22 cellular contexts compared by ENCODE assay signal in the genomic region with DNA sequence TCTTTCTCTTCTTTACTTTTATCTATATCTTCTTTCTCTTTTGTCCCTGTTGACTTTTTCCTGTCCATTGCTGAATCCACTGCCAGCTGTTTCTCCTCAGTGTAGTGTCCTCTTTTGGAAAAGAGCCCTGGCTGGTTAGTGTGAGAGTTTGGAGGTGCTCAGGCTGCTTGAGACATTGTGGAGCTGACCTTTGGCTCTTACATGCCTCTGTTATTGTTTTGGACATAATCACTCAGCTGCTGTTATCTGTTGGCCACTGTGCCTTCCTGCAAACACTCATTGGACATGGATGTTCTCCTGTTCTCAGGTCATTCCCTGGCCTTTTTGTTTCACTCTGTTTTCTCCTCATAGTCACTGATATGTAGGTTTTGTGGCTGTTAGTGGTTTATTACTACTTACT.
A peak's percentile ranks its signal among the peaks of the same experiment; 100 is the strongest.
DNase-seq lines count a peak whose midpoint lies in the region; ATAC-seq and TF ChIP-seq lines count a peak whose summit lies in the region.
"Had no signal": no experiment of that assay in that cellular context is flagged by ENCODE, and none has a peak within 500 bp of the region (broad histone marks: within the 10 kb centered on the region; RNA-seq: fewer than 3 reads in every experiment).

No MANE protein-coding gene starts in this region.

- TF ChIP-seq CTCF in endothelial cell (IDR thresholded peaks at IDR 0.05; ENCODE audit: unreplicated experiment): no peak

- CTCF ChIA-PET in activated CD8-positive, alpha-beta memory T cell treated with anti-CD3 and anti-CD28 coated beads, Interleukin-2, amount 10 ng/mL, durations not matched to agents 7 days and 5 days (lab: Charles Lee): no interaction called here

- no peaks in the 10 kb centered on the region for H3K27me3 Mint-ChIP-seq in activated CD8-positive, alpha-beta memory T cell treated with anti-CD3 and anti-CD28 coated beads, Interleukin-2, amount 10 ng/mL, durations not matched to agents 7 days and 5 days
- H3K27me3 Mint-ChIP-seq in endothelial cell (ENCODE audit: unreplicated experiment): no peaks in the 10 kb centered on the region
- H3K27me3 Mint-ChIP-seq: brain; CD4-positive, alpha-beta T cell had no signal

- H3K9me3 Mint-ChIP-seq in activated CD8-positive, alpha-beta memory T cell treated with anti-CD3 and anti-CD28 coated beads, Interleukin-2, amount 10 ng/mL, durations not matched to agents 7 days and 5 days (ENCODE audit: low read depth): no peaks in the 10 kb centered on the region
- H3K9me3 Mint-ChIP-seq in endothelial cell (ENCODE audit: unreplicated experiment): no peaks in the 10 kb centered on the region
- H3K9me3 Mint-ChIP-seq: CD4-positive, alpha-beta T cell had no signal

- H3K4me3 Mint-ChIP-seq in activated CD8-positive, alpha-beta memory T cell treated with anti-CD3 and anti-CD28 coated beads, Interleukin-2, amount 10 ng/mL, durations not matched to agents 7 days and 5 days: peak overlapping the region; percentile 22
- no peak overlapping the region for H3K4me3 Mint-ChIP-seq in endothelial cell (ENCODE audit: unreplicated experiment)
- H3K4me3 Mint-ChIP-seq: brain; CD4-positive, alpha-beta T cell; naive thymus-derived CD4-positive, alpha-beta T cell had no signal

- ATAC-seq in activated CD8-positive, alpha-beta memory T cell treated with anti-CD3 and anti-CD28 coated beads, Interleukin-2, amount 10 ng/mL, durations not matched to agents 7 days and 5 days: no peak
- no peak for ATAC-seq in HG03045 (IDR thresholded peaks at IDR 0.05; ENCODE audit: unreplicated experiment)
- no peak for ATAC-seq in HG02852 (IDR thresholded peaks at IDR 0.05; ENCODE audit: unreplicated experiment)
- ATAC-seq: gastrocnemius medialis; K562; left cardiac atrium; naive thymus-derived CD4-positive, alpha-beta T cell had no signal

- no peaks in the 10 kb centered on the region for H3K36me3 Mint-ChIP-seq in activated CD8-positive, alpha-beta memory T cell treated with anti-CD3 and anti-CD28 coated beads, Interleukin-2, amount 10 ng/mL, durations not matched to agents 7 days and 5 days
- H3K36me3 Mint-ChIP-seq in endothelial cell (ENCODE audit: low read depth, unreplicated experiment): no peaks in the 10 kb centered on the region
- H3K36me3 Mint-ChIP-seq: brain; naive thymus-derived CD4-positive, alpha-beta T cell had no signal

- no peaks in the 10 kb centered on the region for H3K4me1 Mint-ChIP-seq in activated CD8-positive, alpha-beta memory T cell treated with anti-CD3 and anti-CD28 coated beads, Interleukin-2, amount 10 ng/mL, durations not matched to agents 7 days and 5 days
- peaks cover 6% of the 10 kb centered on the region for H3K4me1 Mint-ChIP-seq in endothelial cell (ENCODE audit: unreplicated experiment)

- no peak overlapping the region for H3K27ac Mint-ChIP-seq in activated CD8-positive, alpha-beta memory T cell treated with anti-CD3 and anti-CD28 coated beads, Interleukin-2, amount 10 ng/mL, durations not matched to agents 7 days and 5 days
- peak overlapping the region; percentile 43 for H3K27ac Mint-ChIP-seq in endothelial cell (ENCODE audit: unreplicated experiment)
- H3K27ac Mint-ChIP-seq: brain; CD4-positive, alpha-beta T cell; naive thymus-derived CD4-positive, alpha-beta T cell had no signal

- DNase-seq in activated CD8-positive, alpha-beta memory T cell treated with anti-CD3 and anti-CD28 coated beads, Interleukin-2, amount 10 ng/mL, durations not matched to agents 7 days and 5 days: no peak
- DNase-seq in activated CD8-positive, alpha-beta memory T cell treated with anti-CD3 and anti-CD28 coated beads, Interleukin-2, amount 50 U/mL, for 48 hours: no peak
- no peak for DNase-seq in endothelial cell (ENCODE audit: low spot score)
- DNase-seq in myocyte (ENCODE audit: low read depth): peak; percentile 50
- DNase-seq in NCI-H1417 (lab: John Stamatoyannopoulos, UW): no peak
- DNase-seq in T-helper 2 cell: no peak
- DNase-seq: 8988T; activated CD4-positive, CD25-positive, alpha-beta regulatory T cell; activated naive CD4-positive, alpha-beta T cell treated with Interleukin-2 at 50 U/mL for 16 hours; CD4-positive, alpha-beta T cell; gastrocnemius medialis; left cardiac atrium; MG63; naive thymus-derived CD4-positive, alpha-beta T cell; NCI-H2029 treated with DMSO at 0.1 percent for 48 hours; NCI-H526; stimulated activated CD4-positive, alpha-beta T cell treated with anti-CD3 and anti-CD28 coated beads, Interleukin-4, amount 100 ng/mL, for 1 hour; upper lobe of left lung had no signal
